Comparison of ENCODE assay signal across 7 cellular contexts in genomic region chr16:73210084-73210483, GRCh38.
"Had no signal": no experiment of that assay in that cellular context is flagged by ENCODE, and none has a peak within 500 bp of the region (broad histone marks: within the 10 kb centered on the region; RNA-seq: fewer than 3 reads in every experiment).

No MANE protein-coding gene starts in this region.

- DNase-seq: GM23248, GOT3, H7, HFFc6 had no signal

- H3K27ac ChIP-seq: GM23248, HL-60 had no signal

- H2AFZ ChIP-seq: GM23248 had no signal

- H3K9me3 ChIP-seq: HAP-1 had no signal

- H3K9ac ChIP-seq: GM23248 had no signal

- H3K4me3 ChIP-seq: GM23248, HAP-1 had no signal

- H3K36me3 ChIP-seq: HAP-1 had no signal

- ATAC-seq: HCT116 had no signal
